8 cellular contexts compared by ENCODE assay signal in the genomic region with DNA sequence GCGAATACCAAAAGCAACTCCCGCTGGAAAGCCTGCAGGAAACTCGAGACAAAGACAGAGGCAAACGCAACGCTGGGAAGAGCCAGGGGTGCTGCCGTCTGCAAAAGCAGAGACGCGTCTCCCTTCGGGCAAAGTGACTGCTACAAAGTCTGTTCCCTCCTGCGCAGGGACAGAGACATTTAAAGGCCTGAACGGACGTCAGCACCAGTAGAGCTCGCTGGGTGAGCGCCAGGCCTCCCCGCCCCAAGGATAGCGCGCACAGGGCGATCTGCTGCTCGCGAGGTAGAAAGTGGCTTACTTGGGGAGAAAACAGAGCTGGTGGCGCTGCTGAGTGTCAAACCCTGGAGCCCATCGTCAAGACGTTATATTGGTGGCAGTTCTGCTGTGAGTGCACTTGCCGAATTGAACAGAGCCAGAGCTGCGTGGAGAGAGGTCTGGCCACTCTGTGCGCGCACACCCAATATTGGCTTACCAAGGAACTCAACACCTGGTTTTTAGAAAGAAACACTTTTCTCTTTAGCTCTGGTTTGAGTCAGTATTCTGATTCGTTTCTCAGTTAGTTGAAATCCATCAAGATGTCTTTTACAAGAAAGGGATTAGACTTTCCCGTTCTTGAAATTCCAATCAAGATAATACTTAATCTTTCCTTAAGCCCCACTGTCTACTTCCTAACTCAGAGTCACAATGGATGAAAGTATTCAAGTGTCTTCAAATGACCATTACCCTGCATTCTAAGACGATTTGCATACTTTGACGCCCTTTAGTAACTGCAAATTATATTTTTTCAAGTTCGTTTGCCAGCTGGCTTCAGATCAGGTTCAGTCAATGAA.
DNase-seq lines count a peak whose midpoint lies in the region; ATAC-seq and TF ChIP-seq lines count a peak whose summit lies in the region.

No MANE protein-coding gene starts in this region.

- H3K27me3 Mint-ChIP-seq in T-cell = peaks cover 30 to 37% of the 10 kb centered on the region in 2 donors

- POLR2A ChIA-PET in AG04449 (lab: Yijun Ruan, JAX) (no interaction called here), T-cell (lab: Charles Lee) (interaction anchor here in 1 of 2 donors (0.6 kb wide), 2 partner anchors 15 to 30 kb away, joined by 3 to 4 read pairs; no protein-coding TSS in a partner anchor)

- H3K27ac ChIP-seq in HUES48 (ENCODE audit: low read depth, low read length) = peak overlapping the region; percentile 42

- CTCF ChIA-PET in AG04449 (lab: Yijun Ruan, JAX) = interaction anchor here (0.8 to 1.6 kb wide), 3 partner anchors 51 to 732 kb away, joined by 3 read pairs; no protein-coding TSS in a partner anchor
- CTCF ChIA-PET in T-cell (lab: Charles Lee) = interaction anchor here in 1 of 2 donors (0.6 kb wide), 1 partner anchor 220 kb away, joined by 5 read pairs; no protein-coding TSS in a partner anchor

- ATAC-seq in T-cell (replicated peaks in 1 of 4) (peak in 3 of 4 experiments; percentile 37 to 66 (median 65)), HG02840 (IDR thresholded peaks at IDR 0.05; ENCODE audit: low FRiP score, unreplicated experiment) (no peak), HG03025 (IDR thresholded peaks at IDR 0.05; ENCODE audit: low FRiP score, unreplicated experiment) (no peak), GM21528 (IDR thresholded peaks at IDR 0.05; ENCODE audit: low FRiP score, unreplicated experiment) (no peak)

- DNase-seq in AG04449 (ENCODE audit: low read depth, low spot score) (no peak), T-cell (peak in 1 of 34 experiments; percentile 24), fibroblast of the aortic adventitia (ENCODE audit: low read depth) (peak; percentile 16), pons (ENCODE audit: low spot score) (peak; percentile 16)

- TF ChIP-seq CTCF in AG04449 (IDR thresholded peaks at IDR 0.05; ENCODE audit: insufficient read depth, low read length, missing control alignments) (no peak), fibroblast of the aortic adventitia (IDR thresholded peaks at IDR 0.05; ENCODE audit: insufficient read depth, low read length) (no peak)

- H3K27me3 ChIP-seq in HUES48 (ENCODE audit: control insufficient read depth, insufficient read depth, low read length) = peaks cover 6% of the 10 kb centered on the region

- no peaks in the 10 kb centered on the region for H3K9me3 ChIP-seq in HUES48 (ENCODE audit: control insufficient read depth, insufficient read depth, low read length)

- peaks cover 11% of the 10 kb centered on the region; the same call in 1 of the 2 replicates for H3K4me1 ChIP-seq in HUES48 (ENCODE audit: control insufficient read depth, insufficient read depth, low read length)

- H3K4me3 Mint-ChIP-seq in T-cell = peak overlapping the region in 2 of 3 donors; percentile 59 to 67

- no peak overlapping the region for H3K27ac Mint-ChIP-seq in T-cell

- no peak overlapping the region; the same call in none of the 2 replicates for H3K9ac ChIP-seq in HUES48 (ENCODE audit: low read depth, low read length)

- no peaks in the 10 kb centered on the region for H3K36me3 ChIP-seq in HUES48 (ENCODE audit: control insufficient read depth, insufficient read depth, low read length)

- H3K4me1 Mint-ChIP-seq in T-cell = peaks cover 13 to 20% (median 17%) of the 10 kb centered on the region in 3 donors

- no peaks in the 10 kb centered on the region for H3K36me3 Mint-ChIP-seq in T-cell

- H3K9me3 Mint-ChIP-seq in T-cell = no peaks in the 10 kb centered on the region

- H3K4me3 ChIP-seq in AG04449 (ENCODE audit: low read depth, low read length) = peak overlapping the region; percentile 8; the same call in 1 of the 2 replicates
- H3K4me3 ChIP-seq in HUES48 (ENCODE audit: low read depth, low read length) = peak overlapping the region; percentile 77
- peak overlapping the region; percentile 42 for H3K4me3 ChIP-seq in fibroblast of the aortic adventitia (ENCODE audit: low read depth, low read length)

Comparison
In these comparisons a context has a peak if more than half of its experiments do, and no peak if none do; other contexts are left out.
1. H3K4me3 ChIP-seq: peak in every context shown above with its lines; median percentile 77 in HUES48; 42 in fibroblast of the aortic adventitia; 8 in AG04449.
2. ATAC-seq: peak in T-cell (3 of 4); none in HG02840 (single experiment), HG03025 (single experiment) and GM21528 (single experiment).